Comparison of ENCODE assay signal across 8 cellular contexts in the genomic region with DNA sequence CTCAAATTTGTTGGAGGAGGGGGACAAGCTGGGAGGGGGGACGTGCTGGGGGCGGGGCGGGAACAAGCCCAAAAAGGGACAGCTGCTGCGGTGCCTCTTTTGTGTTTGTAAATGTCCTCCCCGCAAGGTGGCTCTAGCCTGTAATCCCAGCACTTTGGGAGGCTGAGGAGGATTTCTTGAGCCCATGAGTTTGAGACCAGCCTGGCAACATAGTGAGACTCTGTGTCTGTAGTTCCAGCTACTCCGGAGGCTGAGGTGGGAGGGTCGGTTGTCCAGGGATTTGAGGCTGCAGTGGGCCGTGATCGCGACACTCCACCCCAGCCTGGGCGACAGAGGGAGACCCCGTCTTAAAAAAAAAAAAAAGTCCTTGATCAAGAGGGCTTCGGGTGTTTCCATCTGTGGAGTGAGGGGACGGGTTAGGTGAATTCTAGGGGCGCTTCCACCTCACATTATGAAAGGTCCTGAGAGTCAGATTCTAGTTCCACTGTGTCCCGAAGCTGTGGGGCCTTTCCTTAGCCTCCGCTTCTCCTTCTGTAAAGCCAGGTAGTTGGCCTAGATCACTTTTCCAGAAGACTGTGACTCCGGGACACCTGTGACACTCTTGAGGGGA. TPM values are rescaled to one million over a fixed set of nuclear protein-coding genes. Genes with fewer than 3 reads are reported as not detected.
DNase-seq lines count a peak whose midpoint lies in the region; ATAC-seq lines count a peak whose summit lies in the region.

No MANE protein-coding gene starts in this region.

- peak overlapping the region; percentile 53 for H3K4me3 Mint-ChIP-seq in activated CD4-positive, alpha-beta T cell treated with anti-CD3 and anti-CD28 coated beads for 36 hours
- peak overlapping the region; percentile 71 to 89 (median 82) for H3K4me3 Mint-ChIP-seq in naive thymus-derived CD8-positive, alpha-beta T cell

- no peak overlapping the region for H3K27ac Mint-ChIP-seq in activated CD4-positive, alpha-beta T cell treated with anti-CD3 and anti-CD28 coated beads for 36 hours
- H3K27ac Mint-ChIP-seq in naive thymus-derived CD8-positive, alpha-beta T cell: no peak overlapping the region

- H3K27me3 Mint-ChIP-seq in activated CD4-positive, alpha-beta T cell treated with anti-CD3 and anti-CD28 coated beads for 36 hours: peaks cover 26% of the 10 kb centered on the region
- H3K27me3 Mint-ChIP-seq in naive thymus-derived CD8-positive, alpha-beta T cell: peaks cover 30 to 75% (median 41%) of the 10 kb centered on the region in 5 donors

- peak overlapping the region; percentile 82 for H3K9ac ChIP-seq in endocrine pancreas (ENCODE audit: control insufficient read depth, insufficient read depth, low read length)

- H3K4me1 Mint-ChIP-seq in activated CD4-positive, alpha-beta T cell treated with anti-CD3 and anti-CD28 coated beads for 36 hours: peaks cover 26% of the 10 kb centered on the region
- H3K4me1 Mint-ChIP-seq in naive thymus-derived CD8-positive, alpha-beta T cell: peaks cover 7 to 18% (median 10%) of the 10 kb centered on the region in 4 donors

- peaks cover 9% of the 10 kb centered on the region for H3K36me3 Mint-ChIP-seq in activated CD4-positive, alpha-beta T cell treated with anti-CD3 and anti-CD28 coated beads for 36 hours (ENCODE audit: low read depth)
- H3K36me3 Mint-ChIP-seq in naive thymus-derived CD8-positive, alpha-beta T cell: peaks cover 0 to 14% (median 5%) of the 10 kb centered on the region in 3 donors

- no peak for DNase-seq in activated CD4-positive, alpha-beta T cell treated with anti-CD3 and anti-CD28 coated beads for 36 hours
- DNase-seq in activated CD4-positive, alpha-beta T cell treated with anti-CD3 and anti-CD28 coated beads, Interleukin-2, amount 50 U/mL, for 4 hours: no peak
- DNase-seq in RKO (ENCODE audit: low spot score) (peak; percentile 71), NCI-H2171 treated with DMSO at 0.1 percent for 48 hours (lab: John Stamatoyannopoulos, UW) (no peak), activated gamma-delta T cell (lab: John Stamatoyannopoulos, UW) (no peak)
- peak in 2 of 10 donors; percentile 4 to 18 for DNase-seq in naive thymus-derived CD8-positive, alpha-beta T cell
- no peak for DNase-seq in effector CD8-positive, alpha-beta T cell (lab: John Stamatoyannopoulos, UW)

- H3K4me3 ChIP-seq in endocrine pancreas (ENCODE audit: control insufficient read depth, insufficient read depth, low read length): peak overlapping the region; percentile 65

- H3K27me3 ChIP-seq in endocrine pancreas (ENCODE audit: control insufficient read depth, insufficient read depth, low read length): no peaks in the 10 kb centered on the region

- H3K36me3 ChIP-seq in endocrine pancreas (ENCODE audit: control insufficient read depth, insufficient read depth, low read length): no peaks in the 10 kb centered on the region

- H3K9me3 ChIP-seq in endocrine pancreas (ENCODE audit: control insufficient read depth, low read length): no peaks in the 10 kb centered on the region

- H3K9me3 Mint-ChIP-seq in activated CD4-positive, alpha-beta T cell treated with anti-CD3 and anti-CD28 coated beads for 36 hours (ENCODE audit: low read depth): peaks cover 5% of the 10 kb centered on the region
- peaks cover 0 to 19% (median 0%) of the 10 kb centered on the region in 9 donors for H3K9me3 Mint-ChIP-seq in naive thymus-derived CD8-positive, alpha-beta T cell

- ATAC-seq in activated CD4-positive, alpha-beta T cell treated with anti-CD3 and anti-CD28 coated beads for 36 hours: no peak
- ATAC-seq in naive thymus-derived CD8-positive, alpha-beta T cell: peak; percentile 7 to 30

- no peaks in the 10 kb centered on the region for H3K4me1 ChIP-seq in endocrine pancreas (ENCODE audit: control insufficient read depth, insufficient read depth, low read length)

- intact Hi-C loops in activated CD4-positive, alpha-beta T cell treated with anti-CD3 and anti-CD28 coated beads for 36 hours (cut with DNase I, micrococcal nuclease): loop anchor here in 1 of 2 experiments (2.0 to 5.0 kb wide), 2 partner anchors 100 to 174 kb away; no protein-coding TSS in a partner anchor

- POLR2A ChIA-PET in activated CD4-positive, alpha-beta T cell treated with anti-CD3 and anti-CD28 coated beads for 36 hours (lab: Charles Lee): no interaction called here
- POLR2A ChIA-PET in naive thymus-derived CD8-positive, alpha-beta T cell (lab: Charles Lee): interaction anchor here (1.1 kb wide), 1 partner anchor 10 kb away, joined by 4 read pairs; no protein-coding TSS in a partner anchor

- CTCF ChIA-PET in activated CD4-positive, alpha-beta T cell treated with anti-CD3 and anti-CD28 coated beads for 36 hours (lab: Charles Lee): interaction anchor here (0.7 kb wide), 1 partner anchor 216 kb away, joined by 5 read pairs; no protein-coding TSS in a partner anchor

RNA-seq across cellular contexts. Expression of gene CTNNA1, which starts 0.8 kb away (rescaled TPM):
- 10 to 100 TPM; 78.8 to 86.7 TPM for total RNA-seq in activated CD4-positive, alpha-beta T cell treated with anti-CD3 and anti-CD28 coated beads for 36 hours
- total RNA-seq in naive thymus-derived CD8-positive, alpha-beta T cell: 1 to 10 TPM; 5.1 to 5.7 TPM
- polyA plus RNA-seq in naive thymus-derived CD8-positive, alpha-beta T cell: 1 to 10 TPM in 1 of 3 donors, under 1 TPM in 1, not detected in 1; 0.34 to 2.8 TPM

Comparison
In these comparisons a context has a peak if more than half of its experiments do, and no peak if none do; other contexts are left out.
1. RNA of gene CTNNA1, which starts 0.8 kb away (total RNA-seq): 78.8 to 86.7 TPM in activated CD4-positive, alpha-beta T cell treated with anti-CD3 and anti-CD28 coated beads for 36 hours; 5.1 to 5.7 TPM in naive thymus-derived CD8-positive, alpha-beta T cell; every median in the first group is over 10 times any median in the second.